18 cellular contexts compared by ENCODE assay signal in the genomic region with DNA sequence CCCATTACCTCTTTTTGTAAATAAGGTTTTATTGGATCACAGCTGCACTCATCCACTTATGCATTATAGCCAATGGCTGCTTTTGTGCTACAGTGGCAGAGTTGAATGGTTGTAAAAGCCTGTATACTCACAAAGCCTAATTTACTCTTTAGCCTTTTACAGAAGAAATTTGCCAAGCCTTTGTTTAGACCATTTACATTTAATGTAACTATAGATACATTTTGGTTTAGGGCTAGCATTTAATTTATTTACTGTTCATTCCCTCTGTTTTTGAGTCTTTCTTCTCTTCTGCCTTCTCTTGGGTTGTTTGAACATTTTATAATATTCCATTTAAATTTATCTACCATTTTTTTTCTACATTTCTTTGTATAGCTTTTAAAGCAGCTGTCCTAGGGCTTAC.
"Had no signal": no experiment of that assay in that cellular context is flagged by ENCODE, and none has a peak within 500 bp of the region (broad histone marks: within the 10 kb centered on the region; RNA-seq: fewer than 3 reads in every experiment).

No MANE protein-coding gene starts in this region.

- H3K4me3 ChIP-seq: body of pancreas, esophagus squamous epithelium, mucosa of descending colon, thyroid gland had no signal

- H3K4me1 ChIP-seq: body of pancreas, thyroid gland had no signal

- ATAC-seq: body of pancreas, left ventricle myocardium superior, mucosa of descending colon had no signal

- H3K27ac ChIP-seq: body of pancreas, esophagus squamous epithelium, thyroid gland had no signal

- H3K9me3 ChIP-seq: body of pancreas, esophagus squamous epithelium, mucosa of descending colon, thyroid gland had no signal

- FAIRE-seq: endothelial cell of umbilical vein, urothelium cell line had no signal

- DNase-seq: activated CD4-positive, alpha-beta T cell treated with anti-CD3 and anti-CD28 coated beads, Interleukin-2, amount 50 U/mL, for 1 hour; activated effector memory CD4-positive, alpha-beta T cell treated with Interleukin-2 at 50 U/mL for 16 hours; activated naive CD8-positive, alpha-beta T cell treated with anti-CD3 and anti-CD28 coated beads, Interleukin-2, amount 10 ng/mL, durations not matched to agents 7 days and 5 days; body of pancreas; dermis blood vessel endothelial cell; effector memory CD4-positive, alpha-beta T cell; esophagus squamous epithelium; immature natural killer cell; kidney glomerular epithelial cell; left ventricle myocardium superior; mucosa of descending colon; naive B cell; stimulated activated CD4-positive, alpha-beta T cell treated with anti-CD3 and anti-CD28 coated beads, Interleukin-12 subunit alpha, Interleukin-12 subunit beta, amount 100 ng/mL, for 4 hours; stimulated activated CD8-positive, alpha-beta memory T cell treated with anti-CD3 and anti-CD28 coated beads, Interleukin-4, amount 100 ng/mL, for 48 hours; stimulated activated naive CD4-positive, alpha-beta T cell; thyroid gland had no signal

- H3K36me3 ChIP-seq: esophagus squamous epithelium, thyroid gland had no signal

- H3K27me3 ChIP-seq: body of pancreas, esophagus squamous epithelium, thyroid gland had no signal
